In genomic region chr19:1130801-1131717, GRCh38 we compare ENCODE assay signal across 8 cellular contexts. TPM values are rescaled to one million over a fixed set of nuclear protein-coding genes. Genes with fewer than 3 reads are reported as not detected.
A peak's percentile ranks its signal among the peaks of the same experiment; 100 is the strongest.
DNase-seq lines count a peak whose midpoint lies in the region; ATAC-seq and TF ChIP-seq lines count a peak whose summit lies in the region.

No MANE protein-coding gene starts in this region.

- WGBS in smooth muscle cell (ENCODE audit: low lambda C conversion rate) = 58% methylated on average over 21 of the region's 22 CpGs

- DNase-seq in HFF-Myc (ENCODE audit: extremely low read depth, low read depth) = no peak
- peak; percentile 56 for DNase-seq in activated T-cell treated with anti-CD3 and anti-CD28 coated beads, Interleukin-2, amount 50 U/mL, for 4 hours
- DNase-seq in foreskin keratinocyte = no peak
- no peak for DNase-seq in smooth muscle cell (lab: John Stamatoyannopoulos, UW; ENCODE audit: unreplicated experiment)
- no peak for DNase-seq in NCI-H187 treated with DMSO at 0.1 percent for 48 hours (lab: John Stamatoyannopoulos, UW)
- no peak for DNase-seq in erythroblast (lab: John Stamatoyannopoulos, UW)
- DNase-seq in DMS79 (lab: John Stamatoyannopoulos, UW) = no peak

- H3K27me3 ChIP-seq in foreskin keratinocyte (no peaks in the 10 kb centered on the region), smooth muscle cell (ENCODE audit: low read depth) (no peaks in the 10 kb centered on the region)

- H3K4me3 Mint-ChIP-seq in activated T-cell treated with anti-CD3 and anti-CD28 coated beads, Interleukin-2, amount 50 U/mL, for 4 hours = peak overlapping the region; percentile 90

- no peak for TF ChIP-seq CTCF in HFF-Myc (IDR thresholded peaks at IDR 0.05; ENCODE audit: low read depth, low read length, missing control alignments)
- no peak for TF ChIP-seq CTCF in foreskin keratinocyte (conservative IDR thresholded peaks at IDR 0.05)
- TF ChIP-seq CTCF in smooth muscle cell (IDR thresholded peaks at IDR 0.05; ENCODE audit: borderline replicate concordance, insufficient read depth, poor library complexity, severe bottlenecking) = no peak

- H3K4me1 Mint-ChIP-seq in activated T-cell treated with anti-CD3 and anti-CD28 coated beads, Interleukin-2, amount 50 U/mL, for 4 hours (ENCODE audit: low read depth) = peaks cover 37% of the 10 kb centered on the region

- peaks cover 54% of the 10 kb centered on the region for H3K79me2 ChIP-seq in smooth muscle cell (ENCODE audit: low read depth)

- H3K27ac ChIP-seq in foreskin keratinocyte = peak overlapping the region; percentile 74
- H3K27ac ChIP-seq in smooth muscle cell (ENCODE audit: low read depth) = peak overlapping the region; percentile 93

- no peaks in the 10 kb centered on the region for H3K27me3 Mint-ChIP-seq in activated T-cell treated with anti-CD3 and anti-CD28 coated beads, Interleukin-2, amount 50 U/mL, for 4 hours (ENCODE audit: low read depth)

- no peaks in the 10 kb centered on the region for H3K9me3 Mint-ChIP-seq in activated T-cell treated with anti-CD3 and anti-CD28 coated beads, Interleukin-2, amount 50 U/mL, for 4 hours

- H3K4me3 ChIP-seq in HFF-Myc (replicated peaks; ENCODE audit: low read depth, low read length) (peak overlapping the region; percentile 57), smooth muscle cell (peak overlapping the region; percentile 70)

- H3K9me3 ChIP-seq in smooth muscle cell (replicated peaks; ENCODE audit: low read depth) = no peaks in the 10 kb centered on the region

- peaks cover 5% of the 10 kb centered on the region for H3K4me1 ChIP-seq in foreskin keratinocyte
- H3K4me1 ChIP-seq in smooth muscle cell (ENCODE audit: low read depth) = peaks cover 10% of the 10 kb centered on the region

- peak overlapping the region; percentile 91 for H3K9ac ChIP-seq in smooth muscle cell (ENCODE audit: low read depth)

- no peaks in the 10 kb centered on the region for H3K36me3 ChIP-seq in smooth muscle cell (ENCODE audit: low read depth)

- peak overlapping the region; percentile 97 for H3K4me2 ChIP-seq in smooth muscle cell

- no peak for TF ChIP-seq POLR2A in erythroblast (IDR thresholded peaks at IDR 0.05; ENCODE audit: low read length)

- H2AFZ ChIP-seq in smooth muscle cell (ENCODE audit: low read depth) = no peak overlapping the region

- peak; percentile 3 to 13 for ATAC-seq in activated T-cell treated with anti-CD3 and anti-CD28 coated beads, Interleukin-2, amount 50 U/mL, for 4 hours
- no peak for ATAC-seq in foreskin keratinocyte
- ATAC-seq in GM21619 (IDR thresholded peaks at IDR 0.05; ENCODE audit: unreplicated experiment) = no peak

- H3K36me3 Mint-ChIP-seq in activated T-cell treated with anti-CD3 and anti-CD28 coated beads, Interleukin-2, amount 50 U/mL, for 4 hours (ENCODE audit: insufficient read depth) = peaks cover 2% of the 10 kb centered on the region

- H4K20me1 ChIP-seq in smooth muscle cell (ENCODE audit: low read depth) = peaks cover 54% of the 10 kb centered on the region

- H3F3A ChIP-seq in smooth muscle cell (ENCODE audit: low read depth) = peaks cover 5% of the 10 kb centered on the region

RNA-seq across cellular contexts. Expression of gene GPX4, which starts 27.3 kb away (rescaled TPM):
- 100 to 1,000 TPM; 148 to 165 (median 162) TPM for total RNA-seq in activated T-cell treated with anti-CD3 and anti-CD28 coated beads, Interleukin-2, amount 50 U/mL, for 4 hours
- total RNA-seq in foreskin keratinocyte (237 and 247 TPM in 2 replicates), smooth muscle cell (319 and 325 TPM in 2 replicates)
- polyA plus RNA-seq in foreskin keratinocyte (377 and 403 TPM in 2 replicates), smooth muscle cell (441 and 450 TPM in 2 replicates)

RNA-seq across cellular contexts. Expression of gene POLR2E, which starts 35.9 kb away (rescaled TPM):
- 100 to 1,000 TPM; 303 to 380 (median 323) TPM for total RNA-seq in activated T-cell treated with anti-CD3 and anti-CD28 coated beads, Interleukin-2, amount 50 U/mL, for 4 hours
- total RNA-seq in foreskin keratinocyte (148 and 163 TPM in 2 replicates), smooth muscle cell (99.1 and 114 TPM in 2 replicates)
- polyA plus RNA-seq in foreskin keratinocyte (313 and 314 TPM in 2 replicates), smooth muscle cell (235 and 260 TPM in 2 replicates)

RNA-seq across cellular contexts. Expression of gene SBNO2, which starts 43.0 kb away (rescaled TPM):
- total RNA-seq in activated T-cell treated with anti-CD3 and anti-CD28 coated beads, Interleukin-2, amount 50 U/mL, for 4 hours = 100 to 1,000 TPM; 134 to 140 (median 139) TPM
- total RNA-seq in foreskin keratinocyte = 31.9 and 32.2 TPM in 2 replicates
- 18.2 and 18.3 TPM in 2 replicates for polyA plus RNA-seq in foreskin keratinocyte
- total RNA-seq in smooth muscle cell = 16.4 and 18.1 TPM in 2 replicates
- 17.6 and 20.9 TPM in 2 replicates for polyA plus RNA-seq in smooth muscle cell

Comparison
In these comparisons a context has a peak if more than half of its experiments do, and no peak if none do; other contexts are left out.
1. ATAC-seq: peak in activated T-cell treated with anti-CD3 and anti-CD28 coated beads, Interleukin-2, amount 50 U/mL, for 4 hours (2 of 2); none in foreskin keratinocyte (single experiment) and GM21619 (single experiment).